In the genomic region with DNA sequence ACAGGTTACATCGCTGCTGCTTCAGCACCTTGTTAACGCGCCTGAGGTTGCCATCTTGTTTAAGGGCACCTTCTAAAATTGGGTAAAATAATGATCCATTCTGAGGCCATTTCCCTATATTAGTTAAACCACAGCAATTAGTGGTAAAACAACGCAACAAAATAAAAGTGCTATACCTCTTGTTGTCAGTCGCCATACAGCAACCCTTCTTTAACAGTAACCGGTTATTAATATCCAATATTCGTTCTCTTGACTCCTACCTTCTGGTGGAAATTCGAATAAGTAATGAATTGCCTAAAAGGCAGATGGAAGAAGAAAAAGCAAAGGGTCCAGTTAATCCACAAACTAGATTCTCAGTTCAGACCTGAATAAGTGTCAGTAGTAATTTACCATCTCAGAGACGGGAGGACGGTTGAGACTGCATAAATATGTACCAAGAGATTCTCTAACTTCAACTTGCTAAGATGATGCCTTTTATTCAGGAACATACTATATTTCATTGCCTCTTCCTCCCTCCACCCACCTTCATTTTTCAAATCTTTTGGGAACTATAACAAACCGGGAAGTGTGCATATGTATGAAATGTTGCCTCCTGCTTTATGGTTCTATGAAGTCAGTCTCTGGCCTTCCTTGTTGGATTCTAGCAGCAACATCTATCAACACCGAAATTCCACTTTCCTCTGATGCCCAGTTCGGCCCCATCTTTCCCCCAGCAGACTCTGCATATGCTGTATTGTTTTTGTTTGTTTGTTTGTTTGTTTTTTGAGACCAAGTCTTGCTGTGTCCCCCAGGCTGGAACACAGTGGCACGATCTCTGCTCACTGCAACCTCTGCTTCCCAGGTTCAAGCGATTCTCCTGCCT, we compare ENCODE assay signal across 8 cellular contexts. TPM values are rescaled to one million over a fixed set of nuclear protein-coding genes. Genes with fewer than 3 reads are reported as not detected.
DNase-seq lines count a peak whose midpoint lies in the region; FAIRE-seq and TF ChIP-seq lines count a peak whose summit lies in the region.

No MANE protein-coding gene starts in this region.

- H3K79me2 ChIP-seq in astrocyte (ENCODE audit: insufficient read depth, low read length) = peaks cover 37% of the 10 kb centered on the region

- H3K9me3 ChIP-seq in astrocyte (ENCODE audit: insufficient read depth, low read depth, low read length) (no peaks in the 10 kb centered on the region), liver (ENCODE audit: control insufficient read depth in 4 of 4, low read length in 3 of 4) (no peaks in the 10 kb centered on the region), testis (no peaks in the 10 kb centered on the region)

- no peak for DNase-seq in activated CD4-positive, alpha-beta T cell treated with anti-CD3 and anti-CD28 coated beads, Interleukin-2, amount 10 ng/mL, durations not matched to agents 7 days and 5 days
- DNase-seq in activated CD4-positive, alpha-beta T cell treated with anti-CD3 and anti-CD28 coated beads for 1 hour = no peak
- DNase-seq in astrocyte (ENCODE audit: low read depth) (no peak), testis (no peak), T-helper 9 cell (no peak), hypothalamus (lab: John Stamatoyannopoulos, UW) (no peak)
- DNase-seq in activated CD4-positive, CD25-positive, alpha-beta regulatory T cell treated with anti-CD3 and anti-CD28 coated beads, Interleukin-2, amount 50 U/mL, for 72 hours = no peak

- H3K4me1 Mint-ChIP-seq in activated CD4-positive, alpha-beta T cell treated with anti-CD3 and anti-CD28 coated beads, Interleukin-2, amount 10 ng/mL, durations not matched to agents 7 days and 5 days = peaks cover 34% of the 10 kb centered on the region
- peaks cover 15% of the 10 kb centered on the region for H3K4me1 Mint-ChIP-seq in astrocyte (ENCODE audit: low read depth, unreplicated experiment)

- CTCF ChIA-PET in activated CD4-positive, alpha-beta T cell treated with anti-CD3 and anti-CD28 coated beads, Interleukin-2, amount 10 ng/mL, durations not matched to agents 7 days and 5 days (lab: Charles Lee) = interaction anchor here (0.6 to 2.5 kb wide), 5 partner anchors 15 to 229 kb away, joined by 3 to 20 read pairs (median 3); partner anchors contain the start of gene CDH24

- H3K36me3 ChIP-seq in astrocyte (ENCODE audit: insufficient read depth, low read length) (peaks cover 16% of the 10 kb centered on the region), liver (ENCODE audit: control insufficient read depth in 4 of 4, insufficient read depth in 3 of 4, low read depth in 1 of 4, low read length in 3 of 4) (peaks cover 6 to 16% (median 12%) of the 10 kb centered on the region in 4 donors), testis (ENCODE audit: low read depth, missing control alignments) (no peaks in the 10 kb centered on the region)

- FAIRE-seq in astrocyte (lab: Jason Lieb, UNC) = no peak

- H3K4me3 Mint-ChIP-seq in activated CD4-positive, alpha-beta T cell treated with anti-CD3 and anti-CD28 coated beads, Interleukin-2, amount 10 ng/mL, durations not matched to agents 7 days and 5 days = peak overlapping the region; percentile 93
- peak overlapping the region; percentile 94 for H3K4me3 Mint-ChIP-seq in astrocyte (ENCODE audit: unreplicated experiment)

- H3K4me3 ChIP-seq in astrocyte (ENCODE audit: insufficient read depth, low read depth, low read length) = peak overlapping the region; percentile 99
- H3K4me3 ChIP-seq in liver (ENCODE audit: low read depth in 1 of 3, low read length in 3 of 3) = peak overlapping the region in 2 of 3 donors; percentile 83 to 91
- H3K4me3 ChIP-seq in testis = peak overlapping the region; percentile 71 to 97

- peak overlapping the region; percentile 97 for H2AFZ ChIP-seq in astrocyte (ENCODE audit: low read depth, low read length)

- POLR2A ChIA-PET in activated CD4-positive, alpha-beta T cell treated with anti-CD3 and anti-CD28 coated beads, Interleukin-2, amount 10 ng/mL, durations not matched to agents 7 days and 5 days (lab: Charles Lee) = no interaction called here

- H3K4me2 ChIP-seq in astrocyte (ENCODE audit: low read length) = peak overlapping the region; percentile 94

- H3K27ac ChIP-seq in astrocyte (ENCODE audit: low read depth, low read length) (peak overlapping the region; percentile 98), liver (ENCODE audit: low read depth in 1 of 2, low read length in 2 of 2) (peak overlapping the region; percentile 91 to 95), testis (peak overlapping the region; percentile 94 to 95)

- no peak for TF ChIP-seq POLR2A in testis (IDR thresholded peaks at IDR 0.05)

- peaks cover 26% of the 10 kb centered on the region for H3K36me3 Mint-ChIP-seq in activated CD4-positive, alpha-beta T cell treated with anti-CD3 and anti-CD28 coated beads, Interleukin-2, amount 10 ng/mL, durations not matched to agents 7 days and 5 days (ENCODE audit: low read depth)
- H3K36me3 Mint-ChIP-seq in astrocyte (ENCODE audit: low read depth, unreplicated experiment) = peaks cover 17% of the 10 kb centered on the region

- 74% methylated on average over 15 of the region's 15 CpGs for WGBS in liver
- WGBS in testis, 2 donors = 44 to 55% methylated on average over 15 of the region's 15 CpGs

- TF ChIP-seq CTCF in astrocyte (IDR thresholded peaks at IDR 0.05; ENCODE audit: insufficient read depth, low read depth, low read length) (no peak), liver (IDR thresholded peaks at IDR 0.05; ENCODE audit: low read depth, low read length, missing input control) (peak; percentile 22), testis (IDR thresholded peaks at IDR 0.05) (no peak)

- H4K20me1 ChIP-seq in astrocyte (ENCODE audit: insufficient read depth, low read length) = peaks cover 11% of the 10 kb centered on the region

- H3K9ac ChIP-seq in astrocyte (ENCODE audit: low read length) (peak overlapping the region; percentile 98), liver (ENCODE audit: low read depth in 1 of 2, low read length in 2 of 2) (no peak overlapping the region)

- H3K27me3 Mint-ChIP-seq in activated CD4-positive, alpha-beta T cell treated with anti-CD3 and anti-CD28 coated beads, Interleukin-2, amount 10 ng/mL, durations not matched to agents 7 days and 5 days = no peaks in the 10 kb centered on the region
- no peaks in the 10 kb centered on the region for H3K27me3 Mint-ChIP-seq in astrocyte (ENCODE audit: low read depth, unreplicated experiment)

- no peaks in the 10 kb centered on the region for H3K9me3 Mint-ChIP-seq in activated CD4-positive, alpha-beta T cell treated with anti-CD3 and anti-CD28 coated beads, Interleukin-2, amount 10 ng/mL, durations not matched to agents 7 days and 5 days
- H3K9me3 Mint-ChIP-seq in astrocyte (ENCODE audit: unreplicated experiment) = no peaks in the 10 kb centered on the region

- H3K27me3 ChIP-seq in astrocyte (ENCODE audit: insufficient read depth, low read length) = no peaks in the 10 kb centered on the region
- H3K27me3 ChIP-seq in liver (ENCODE audit: control insufficient read depth in 4 of 4, insufficient read depth in 4 of 4, low read length in 3 of 4) = no peaks in the 10 kb centered on the region
- no peaks in the 10 kb centered on the region for H3K27me3 ChIP-seq in testis

- peak overlapping the region; percentile 98 for H3K27ac Mint-ChIP-seq in activated CD4-positive, alpha-beta T cell treated with anti-CD3 and anti-CD28 coated beads, Interleukin-2, amount 10 ng/mL, durations not matched to agents 7 days and 5 days
- peak overlapping the region; percentile 98 for H3K27ac Mint-ChIP-seq in astrocyte (ENCODE audit: unreplicated experiment)

- TF ChIP-seq RAD21 in liver (IDR thresholded peaks at IDR 0.05) = no peak

- peaks cover 8% of the 10 kb centered on the region for H3K4me1 ChIP-seq in astrocyte (ENCODE audit: insufficient read depth, low read length)
- peaks cover 5 to 12% (median 8%) of the 10 kb centered on the region in 4 donors for H3K4me1 ChIP-seq in liver (ENCODE audit: control insufficient read depth in 4 of 4, insufficient read depth in 4 of 4, low read length in 3 of 4)
- H3K4me1 ChIP-seq in testis = peaks cover 7% of the 10 kb centered on the region

- intact Hi-C loops in testis (cut with DNase I; ENCODE audit: low total_unique reads) = no loop called here

RNA-seq across cellular contexts. Expression of gene PSMB5, which starts 0.8 kb away (rescaled TPM):
- 10 to 100 TPM; 60.4 to 60.7 TPM for total RNA-seq in activated CD4-positive, alpha-beta T cell treated with anti-CD3 and anti-CD28 coated beads, Interleukin-2, amount 10 ng/mL, durations not matched to agents 7 days and 5 days
- total RNA-seq in astrocyte (232 and 239 TPM in 2 replicates), liver (10 to 100 TPM; 74.0 to 88.2 TPM), testis (100 to 1,000 TPM in 1 of 2 donors, 10 to 100 TPM in 1; 97.2 to 123 TPM)
- polyA plus RNA-seq in liver (100 to 1,000 TPM; 102 to 152 TPM), testis (ENCODE audit: insufficient read depth, low read depth, low replicate concordance) (145 TPM)

RNA-seq across cellular contexts. Expression of gene PSMB11, which starts 6.5 kb away (rescaled TPM):
- under 1 TPM in 1 of 2 experiments, not detected in 1; 0.21 TPM for total RNA-seq in activated CD4-positive, alpha-beta T cell treated with anti-CD3 and anti-CD28 coated beads, Interleukin-2, amount 10 ng/mL, durations not matched to agents 7 days and 5 days
- total RNA-seq in astrocyte (not detected in 2 replicates), liver (not detected), testis (under 1 TPM; 0.12 to 0.31 TPM)
- polyA plus RNA-seq in liver (not detected), testis (ENCODE audit: insufficient read depth, low read depth, low replicate concordance) (0.20 TPM)

RNA-seq across cellular contexts. Expression of gene CDH24, which starts 21.8 kb away (rescaled TPM):
- total RNA-seq in activated CD4-positive, alpha-beta T cell treated with anti-CD3 and anti-CD28 coated beads, Interleukin-2, amount 10 ng/mL, durations not matched to agents 7 days and 5 days = 1 to 10 TPM; 2.9 to 3.0 TPM
- 17.4 and 22.2 TPM in 2 replicates for total RNA-seq in astrocyte
- under 1 TPM; 0.23 to 0.50 TPM for total RNA-seq in liver
- under 1 TPM in 1 of 2 donors, not detected in 1; 0.38 TPM for polyA plus RNA-seq in liver
- 10 to 100 TPM; 10.2 TPM for total RNA-seq in testis
- 3.9 TPM for polyA plus RNA-seq in testis (ENCODE audit: insufficient read depth, low read depth, low replicate concordance)

RNA-seq across cellular contexts. Expression of gene C14orf93, which starts 25.6 kb away (rescaled TPM):
- total RNA-seq in activated CD4-positive, alpha-beta T cell treated with anti-CD3 and anti-CD28 coated beads, Interleukin-2, amount 10 ng/mL, durations not matched to agents 7 days and 5 days = 10 to 100 TPM in 1 of 2 experiments, 1 to 10 TPM in 1; 9.4 to 11.1 TPM
- total RNA-seq in astrocyte (3.6 and 3.8 TPM in 2 replicates), liver (1 to 10 TPM; 3.8 to 7.1 TPM), testis (10 to 100 TPM; 12.5 to 17.5 TPM)
- polyA plus RNA-seq in liver (1 to 10 TPM; 2.1 to 3.0 TPM), testis (ENCODE audit: insufficient read depth, low read depth, low replicate concordance) (4.5 TPM)

RNA-seq across cellular contexts. Expression of gene AJUBA, which starts 53.2 kb away (rescaled TPM):
- total RNA-seq in activated CD4-positive, alpha-beta T cell treated with anti-CD3 and anti-CD28 coated beads, Interleukin-2, amount 10 ng/mL, durations not matched to agents 7 days and 5 days = 1 to 10 TPM; 1.3 to 1.4 TPM
- total RNA-seq in astrocyte (117 and 146 TPM in 2 replicates), liver (10 to 100 TPM; 15.9 to 34.9 TPM), testis (10 to 100 TPM; 11.3 to 11.9 TPM)
- polyA plus RNA-seq in liver (10 to 100 TPM; 15.5 to 23.4 TPM), testis (ENCODE audit: insufficient read depth, low read depth, low replicate concordance) (12.8 TPM)
